10 cellular contexts compared by ENCODE assay signal in genomic region chr15:59138243-59138642, GRCh38. TPM values are rescaled to one million over a fixed set of nuclear protein-coding genes. Genes with fewer than 3 reads are reported as not detected.
DNase-seq lines count a peak whose midpoint lies in the region; ATAC-seq, FAIRE-seq and TF ChIP-seq lines count a peak whose summit lies in the region.
"Had no signal": no experiment of that assay in that cellular context is flagged by ENCODE, and none has a peak within 500 bp of the region (broad histone marks: within the 10 kb centered on the region; RNA-seq: fewer than 3 reads in every experiment).

No MANE protein-coding gene starts in this region.

- peak; percentile 67 for ATAC-seq in HG03432 (IDR thresholded peaks at IDR 0.05; ENCODE audit: unreplicated experiment)
- no peak for ATAC-seq in HG03025 (IDR thresholded peaks at IDR 0.05; ENCODE audit: low FRiP score, unreplicated experiment)

- peaks cover 2% of the 10 kb centered on the region for H3K9me1 ChIP-seq in keratinocyte (ENCODE audit: control insufficient read depth, extremely low read depth, insufficient read depth, low read length)

- peak; percentile 26 for DNase-seq in NCI-H146 (lab: John Stamatoyannopoulos, UW)
- no peak for DNase-seq in NCI-H146 treated with DMSO at 0.1 percent for 48 hours (lab: John Stamatoyannopoulos, UW; ENCODE audit: unreplicated experiment)
- peak; percentile 20 to 66 (median 30) for DNase-seq in T-helper 1 cell
- peak; percentile 54 for DNase-seq in astrocyte of the hippocampus (ENCODE audit: low read depth, low spot score)
- no peak for DNase-seq in keratinocyte (ENCODE audit: low read depth, low spot score)
- DNase-seq in stimulated activated CD8-positive, alpha-beta memory T cell treated with anti-CD3 and anti-CD28 coated beads, Interleukin-2, amount 100 ng/mL, for 1 hour (ENCODE audit: low read depth in 2 of 2) = peak; percentile 11 to 27

- no peak overlapping the region for H3K9ac ChIP-seq in keratinocyte (ENCODE audit: control insufficient read depth, extremely low read depth, insufficient read depth, low read length)
- H3K9ac ChIP-seq: BLaER1 treated with 17β-estradiol and CSF1 and Interleukin-3, amounts not matched to agents 10 nM and 100 nM had no signal

- no peaks in the 10 kb centered on the region for H3K9me3 ChIP-seq in keratinocyte (ENCODE audit: control insufficient read depth, low read depth, low read length)
- H3K9me3 ChIP-seq: BLaER1 treated with 17β-estradiol and CSF1 and Interleukin-3, amounts not matched to agents 10 nM and 100 nM had no signal

- TF ChIP-seq CTCF in keratinocyte (optimal IDR thresholded peaks at IDR 0.05 in 1 of 3, IDR thresholded peaks at IDR 0.05 in 1 of 3, conservative IDR thresholded peaks at IDR 0.05 in 1 of 3; ENCODE audit: extremely low read depth in 1 of 3, insufficient read depth in 2 of 3, low read length in 3 of 3) = peak; percentile 70 to 76 (median 75)

- dilution Hi-C loops in keratinocyte (cut with MboI; ENCODE audit: extremely low pct_ligation_motif_present, low sequenced_read_pairs) = no loop called here

- no peaks in the 10 kb centered on the region for H3K79me2 ChIP-seq in keratinocyte (ENCODE audit: control insufficient read depth, insufficient read depth, low read length)

- H2AFZ ChIP-seq in keratinocyte (ENCODE audit: control insufficient read depth, low read length) = no peak overlapping the region

- H4K20me1 ChIP-seq in keratinocyte (ENCODE audit: control insufficient read depth, extremely low read depth, insufficient read depth, low read length) = no peaks in the 10 kb centered on the region

- H3K4me1 ChIP-seq in keratinocyte (ENCODE audit: control insufficient read depth, extremely low read depth, insufficient read depth, low read length) = peaks cover 12% of the 10 kb centered on the region

- no peak overlapping the region for H3K27ac ChIP-seq in keratinocyte (ENCODE audit: control insufficient read depth, insufficient read depth, low read length)
- H3K27ac ChIP-seq: BLaER1 treated with 17β-estradiol and CSF1 and Interleukin-3, amounts not matched to agents 10 nM and 100 nM had no signal

- no peak for FAIRE-seq in keratinocyte (lab: Jason Lieb, UNC)
- FAIRE-seq: islet of Langerhans had no signal

- H3K36me3 ChIP-seq in keratinocyte (ENCODE audit: control insufficient read depth in 2 of 2, extremely low read depth in 1 of 2, insufficient read depth in 2 of 2, low read length in 2 of 2) = peaks cover 39 to 48% of the 10 kb centered on the region in 2 experiments

- H3K4me2 ChIP-seq in keratinocyte (ENCODE audit: control insufficient read depth, extremely low read depth, insufficient read depth, low read depth, low read length) = no peak overlapping the region

- H3K27me3 ChIP-seq in keratinocyte (ENCODE audit: control insufficient read depth, extremely low read depth, insufficient read depth, low read length) = no peaks in the 10 kb centered on the region
- H3K27me3 ChIP-seq: BLaER1 treated with 17β-estradiol and CSF1 and Interleukin-3, amounts not matched to agents 10 nM and 100 nM had no signal

- no peak overlapping the region for H3K4me3 ChIP-seq in keratinocyte (ENCODE audit: control insufficient read depth in 2 of 3, extremely low read depth in 1 of 3, insufficient read depth in 2 of 3, low read depth in 1 of 3, low read length in 3 of 3)
- H3K4me3 ChIP-seq: BLaER1 treated with 17β-estradiol and CSF1 and Interleukin-3, amounts not matched to agents 10 nM and 100 nM had no signal

RNA-seq across cellular contexts. Expression of gene CCNB2, which starts 33.3 kb away (rescaled TPM):
- polyA plus RNA-seq in keratinocyte = 5.5 to 36.9 TPM (median 32.4 TPM) in 3 replicates
- 3.0 TPM for polyA plus RNA-seq in keratinocyte (2011; ENCODE audit: low read depth)
- 10.3 and 16.5 TPM in 2 replicates for polyA plus RNA-seq in keratinocyte (2011; cell fraction: cytosol; rRNA removed)
- polyA plus RNA-seq in keratinocyte (2011; cell fraction: nucleus; rRNA removed) = 8.7 and 10.4 TPM in 2 replicates
- 1.1 and 24.2 TPM in 2 replicates for polyA plus RNA-seq in keratinocyte (2012; ENCODE audit: low replicate concordance)
- polyA minus RNA-seq in keratinocyte = 2.9 to 24.2 TPM (median 13.4 TPM) in 3 replicates
- polyA minus RNA-seq in keratinocyte (2011; cell fraction: cytosol; rRNA and poly(A)+ RNA removed) = 13.8 TPM
- 3.0 and 6.1 TPM in 2 replicates for polyA minus RNA-seq in keratinocyte (2011; cell fraction: nucleus; rRNA and poly(A)+ RNA removed)

Comparison
In these comparisons a context has a peak if more than half of its experiments do, and no peak if none do; other contexts are left out.
1. DNase-seq: peak in NCI-H146 (single experiment), T-helper 1 cell (5 of 5), astrocyte of the hippocampus (single experiment) and stimulated activated CD8-positive, alpha-beta memory T cell treated with anti-CD3 and anti-CD28 coated beads, Interleukin-2, amount 100 ng/mL, for 1 hour (2 of 2); none in NCI-H146 treated with DMSO at 0.1 percent for 48 hours (single experiment) and keratinocyte (single experiment).